ENCODE assay signal across 23 cellular contexts in the genomic region with DNA sequence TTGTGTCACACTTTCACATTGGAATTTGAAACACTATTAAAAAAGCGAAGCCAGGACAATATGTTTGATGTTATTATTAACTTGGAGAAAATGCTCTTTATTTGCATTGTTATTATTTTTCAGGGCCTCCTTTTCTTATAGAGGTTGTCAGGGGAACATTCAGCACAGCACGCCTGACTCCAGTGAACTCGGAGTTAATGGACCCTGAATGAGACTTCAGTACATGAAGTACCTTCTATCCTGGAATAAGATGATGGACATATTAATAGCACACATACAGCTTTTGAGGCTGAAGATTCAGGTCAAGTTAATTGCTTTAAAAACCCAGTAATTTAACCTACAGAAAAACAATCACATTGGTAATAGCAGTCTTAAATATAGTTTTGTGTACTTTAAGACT.
"Had no signal": no experiment of that assay in that cellular context is flagged by ENCODE, and none has a peak within 500 bp of the region (broad histone marks: within the 10 kb centered on the region; RNA-seq: fewer than 3 reads in every experiment).

No MANE protein-coding gene starts in this region.

- ATAC-seq: left colon; natural killer cell; right cardiac atrium; sciatic nerve; stimulated activated naive B cell treated with anti-CD40 and anti-IgM and Interleukin-4, amounts not matched to agents 10 μg/mL and 1 μg/mL and 100 μg/mL, for 72 hours; stimulated activated naive CD8-positive, alpha-beta T cell treated with anti-CD3 and anti-CD28 coated beads, Interleukin-15, Interleukin-2, amounts not matched to agents 100 U/mL and 50 U/mL, for 24 hours had no signal

- DNase-seq: immature natural killer cell; kidney; left colon; left ventricle myocardium inferior; mesendoderm; naive B cell; natural killer cell; nephron progenitor cell; ovary; retina; right cardiac atrium; stimulated activated CD4-positive, alpha-beta T cell treated with anti-CD3 and anti-CD28 coated beads, Interleukin-12 subunit alpha, Interleukin-12 subunit beta, amount 100 ng/mL, for 4 hours; stimulated activated CD4-positive, alpha-beta T cell treated with anti-CD3 and anti-CD28 coated beads, Interleukin-15, amount 100 ng/mL, for 24 hours; stimulated activated CD4-positive, alpha-beta T cell treated with anti-CD3 and anti-CD28 coated beads, Interleukin-2, amount 100 ng/mL, for 24 hours; stimulated activated CD4-positive, alpha-beta T cell treated with anti-CD3 and anti-CD28 coated beads, Interleukin-4, amount 100 ng/mL, for 1 hour; stimulated activated naive B cell treated with anti-CD40 and anti-IgM and Interleukin-4, amounts not matched to agents 10 μg/mL and 1 μg/mL and 100 μg/mL, for 72 hours; stimulated activated naive CD8-positive, alpha-beta T cell treated with anti-CD3 and anti-CD28 coated beads, Interleukin-15, Interleukin-2, amounts not matched to agents 100 U/mL and 50 U/mL, for 24 hours; stomach; testis; thyroid gland; transverse colon; upper lobe of left lung had no signal
